Comparison of ENCODE assay signal across 1 cellular context in genomic region chr10:69412232-69412631, GRCh38.
TF ChIP-seq lines count a peak whose summit lies in the region.

No MANE protein-coding gene starts in this region.

TF ChIP-seq in K562, 482 proteins besides CTCF, POLR2A, EP300 and RAD21 (continued from another document):
- TF ChIP-seq ARID3B (CRISPR knock-in tag; IDR thresholded peaks at IDR 0.05; ENCODE audit: borderline replicate concordance) (no peak), TCF3 (CRISPR knock-in tag; IDR thresholded peaks at IDR 0.05) (no peak), FOXO4 (CRISPR knock-in tag; IDR thresholded peaks at IDR 0.05) (no peak)
